In genomic region chr20:22402550-22402949, GRCh38 we compare ENCODE assay signal across 16 cellular contexts.
A peak's percentile ranks its signal among the peaks of the same experiment; 100 is the strongest.
DNase-seq lines count a peak whose midpoint lies in the region; ATAC-seq lines count a peak whose summit lies in the region.
"Had no signal": no experiment of that assay in that cellular context is flagged by ENCODE, and none has a peak within 500 bp of the region (broad histone marks: within the 10 kb centered on the region; RNA-seq: fewer than 3 reads in every experiment).

No MANE protein-coding gene starts in this region.

- no peak overlapping the region for H3K9ac ChIP-seq in iPS-20b (ENCODE audit: low read depth, low read length)

- H3K36me3 ChIP-seq in iPS-20b (ENCODE audit: insufficient read depth, low read depth, low read length): no peaks in the 10 kb centered on the region
- H3K36me3 ChIP-seq: suprapubic skin had no signal

- no peak overlapping the region for H3K4me3 Mint-ChIP-seq in T-helper 17 cell
- H3K4me3 Mint-ChIP-seq: activated CD4-positive, alpha-beta T cell treated with anti-CD3 and anti-CD28 coated beads, Interleukin-2, amount 10 ng/mL, durations not matched to agents 24 days and 14 days; activated naive CD8-positive, alpha-beta T cell treated with anti-CD3 and anti-CD28 coated beads for 36 hours; T-helper 2 cell treated with Interferon-gamma antibody and Interleukin-4, amounts not matched to agents 5 μg/mL and 100 μg/mL, for 36 hours had no signal

- no peak overlapping the region for H3K27ac ChIP-seq in iPS-20b (ENCODE audit: low read length)
- H3K27ac ChIP-seq: suprapubic skin had no signal

- peaks cover 73% of the 10 kb centered on the region for H3K27me3 ChIP-seq in iPS-20b (ENCODE audit: insufficient read depth, low read length)

- no peaks in the 10 kb centered on the region for H3K27me3 Mint-ChIP-seq in T-helper 17 cell

- no peaks in the 10 kb centered on the region for H3K9me3 ChIP-seq in iPS-20b (ENCODE audit: insufficient read depth, low read depth, low read length)
- H3K9me3 ChIP-seq in T-helper 17 cell (ENCODE audit: control insufficient read depth, low read length, poor library complexity, severe bottlenecking): no peaks in the 10 kb centered on the region
- H3K9me3 ChIP-seq: suprapubic skin had no signal

- peak overlapping the region; percentile 50; the same call in 1 of the 2 replicates for H3K4me3 ChIP-seq in iPS-20b (ENCODE audit: low read length)

- H3K36me3 Mint-ChIP-seq in T-helper 17 cell (ENCODE audit: low read depth): no peaks in the 10 kb centered on the region
- H3K36me3 Mint-ChIP-seq: activated naive CD8-positive, alpha-beta T cell treated with anti-CD3 and anti-CD28 coated beads for 36 hours had no signal

- H3K4me1 ChIP-seq in iPS-20b (ENCODE audit: insufficient read depth, low read length): peaks cover 23% of the 10 kb centered on the region; the same call in 1 of the 2 replicates

- no peaks in the 10 kb centered on the region for H3K4me1 Mint-ChIP-seq in T-helper 17 cell
- H3K4me1 Mint-ChIP-seq: activated naive CD8-positive, alpha-beta T cell treated with anti-CD3 and anti-CD28 coated beads for 36 hours had no signal

- ATAC-seq in HG03354 (IDR thresholded peaks at IDR 0.05; ENCODE audit: poor library complexity, severe bottlenecking, unreplicated experiment): no peak
- no peak for ATAC-seq in HG03342 (IDR thresholded peaks at IDR 0.05; ENCODE audit: unreplicated experiment)
- no peak for ATAC-seq in T-helper 17 cell
- ATAC-seq in GM21528 (IDR thresholded peaks at IDR 0.05; ENCODE audit: low FRiP score, unreplicated experiment): no peak

- DNase-seq in COLO668 (lab: John Stamatoyannopoulos, UW; ENCODE audit: unreplicated experiment) (peak; percentile 34), NCI-H1436 treated with DMSO at 0.1 percent for 48 hours (lab: John Stamatoyannopoulos, UW) (peak; percentile 24), NCI-H774 (lab: John Stamatoyannopoulos, UW) (peak; percentile 39), T-helper 17 cell (no peak)
- DNase-seq: ACHN; activated CD4-positive, alpha-beta T cell treated with anti-CD3 and anti-CD28 coated beads, Interleukin-2, amount 10 ng/mL, durations not matched to agents 24 days and 14 days; activated naive CD8-positive, alpha-beta T cell treated with anti-CD3 and anti-CD28 coated beads for 36 hours; effector CD4-positive, alpha-beta T cell; mammary epithelial cell; NCI-H446 treated with DMSO at 0.1 percent for 48 hours had no signal

- H3K27ac Mint-ChIP-seq in T-helper 17 cell: no peak overlapping the region
- H3K27ac Mint-ChIP-seq: activated CD4-positive, alpha-beta T cell treated with anti-CD3 and anti-CD28 coated beads, Interleukin-2, amount 10 ng/mL, durations not matched to agents 24 days and 14 days; activated naive CD8-positive, alpha-beta T cell treated with anti-CD3 and anti-CD28 coated beads for 36 hours; T-helper 2 cell treated with Interferon-gamma antibody and Interleukin-4, amounts not matched to agents 5 μg/mL and 100 μg/mL, for 36 hours had no signal

Comparison
In these comparisons a context has a peak if more than half of its experiments do, and no peak if none do; other contexts are left out.
1. DNase-seq: peak in COLO668 (single experiment), NCI-H1436 treated with DMSO at 0.1 percent for 48 hours (single experiment) and NCI-H774 (single experiment); none in T-helper 17 cell (0 of 3).